Comparison of ENCODE assay signal across 1 cellular context in the genomic region with DNA sequence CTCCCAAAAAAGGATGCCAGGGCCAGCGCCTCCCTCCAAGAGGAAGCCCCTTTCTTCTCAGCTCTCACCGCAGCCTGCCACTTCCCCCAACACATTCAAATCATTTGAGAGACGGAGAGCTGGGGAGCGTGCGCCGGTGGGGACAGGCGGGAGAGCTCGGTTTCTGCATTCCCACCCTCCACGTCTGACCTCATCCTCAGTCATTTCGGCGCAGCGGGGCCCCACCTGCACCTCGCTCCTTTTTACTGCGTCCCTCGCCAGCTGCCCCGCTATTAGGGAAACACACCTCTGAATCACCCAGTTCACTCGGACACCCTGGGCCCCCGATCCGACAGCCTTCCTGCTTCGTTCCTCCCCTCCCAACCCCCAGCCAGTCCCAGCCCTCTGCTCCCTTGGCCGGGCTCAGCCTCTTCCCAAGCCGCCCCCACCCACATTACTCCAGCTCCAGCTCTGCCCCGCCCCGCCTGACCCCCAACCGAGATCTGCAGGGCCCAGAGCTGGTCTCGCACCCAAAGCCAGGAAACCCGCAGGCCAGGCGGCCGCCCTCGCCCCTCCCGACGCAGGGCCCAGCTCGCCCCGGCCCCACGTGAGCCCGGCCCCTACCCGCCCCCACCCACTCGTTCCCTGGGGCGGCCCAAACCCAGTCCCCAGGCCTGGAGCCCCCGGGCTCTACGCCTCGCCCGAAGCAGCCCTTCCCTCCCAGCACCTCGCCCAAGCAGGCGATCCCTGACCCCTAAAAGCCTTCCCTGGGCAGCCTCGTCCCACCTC.
A peak's percentile ranks its signal among the peaks of the same experiment; 100 is the strongest.
TF ChIP-seq lines count a peak whose summit lies in the region.

No MANE protein-coding gene starts in this region.

TF ChIP-seq in HepG2, 621 proteins besides CTCF, POLR2A, EP300 and RAD21 (continued from another document):
- TF ChIP-seq, protein P1, sequence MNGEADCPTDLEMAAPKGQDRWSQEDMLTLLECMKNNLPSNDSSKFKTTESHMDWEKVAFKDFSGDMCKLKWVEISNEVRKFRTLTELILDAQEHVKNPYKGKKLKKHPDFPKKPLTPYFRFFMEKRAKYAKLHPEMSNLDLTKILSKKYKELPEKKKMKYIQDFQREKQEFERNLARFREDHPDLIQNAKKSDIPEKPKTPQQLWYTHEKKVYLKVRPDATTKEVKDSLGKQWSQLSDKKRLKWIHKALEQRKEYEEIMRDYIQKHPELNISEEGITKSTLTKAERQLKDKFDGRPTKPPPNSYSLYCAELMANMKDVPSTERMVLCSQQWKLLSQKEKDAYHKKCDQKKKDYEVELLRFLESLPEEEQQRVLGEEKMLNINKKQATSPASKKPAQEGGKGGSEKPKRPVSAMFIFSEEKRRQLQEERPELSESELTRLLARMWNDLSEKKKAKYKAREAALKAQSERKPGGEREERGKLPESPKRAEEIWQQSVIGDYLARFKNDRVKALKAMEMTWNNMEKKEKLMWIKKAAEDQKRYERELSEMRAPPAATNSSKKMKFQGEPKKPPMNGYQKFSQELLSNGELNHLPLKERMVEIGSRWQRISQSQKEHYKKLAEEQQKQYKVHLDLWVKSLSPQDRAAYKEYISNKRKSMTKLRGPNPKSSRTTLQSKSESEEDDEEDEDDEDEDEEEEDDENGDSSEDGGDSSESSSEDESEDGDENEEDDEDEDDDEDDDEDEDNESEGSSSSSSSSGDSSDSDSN (CRISPR knock-in tag; IDR thresholded peaks at IDR 0.05) = 0 out of 2 replicates have a peak, but pooled peaks have one; percentile 11
- no peak for TF ChIP-seq MBNL3 (CRISPR knock-in tag; conservative IDR thresholded peaks at IDR 0.05)
- TF ChIP-seq, protein P2, sequence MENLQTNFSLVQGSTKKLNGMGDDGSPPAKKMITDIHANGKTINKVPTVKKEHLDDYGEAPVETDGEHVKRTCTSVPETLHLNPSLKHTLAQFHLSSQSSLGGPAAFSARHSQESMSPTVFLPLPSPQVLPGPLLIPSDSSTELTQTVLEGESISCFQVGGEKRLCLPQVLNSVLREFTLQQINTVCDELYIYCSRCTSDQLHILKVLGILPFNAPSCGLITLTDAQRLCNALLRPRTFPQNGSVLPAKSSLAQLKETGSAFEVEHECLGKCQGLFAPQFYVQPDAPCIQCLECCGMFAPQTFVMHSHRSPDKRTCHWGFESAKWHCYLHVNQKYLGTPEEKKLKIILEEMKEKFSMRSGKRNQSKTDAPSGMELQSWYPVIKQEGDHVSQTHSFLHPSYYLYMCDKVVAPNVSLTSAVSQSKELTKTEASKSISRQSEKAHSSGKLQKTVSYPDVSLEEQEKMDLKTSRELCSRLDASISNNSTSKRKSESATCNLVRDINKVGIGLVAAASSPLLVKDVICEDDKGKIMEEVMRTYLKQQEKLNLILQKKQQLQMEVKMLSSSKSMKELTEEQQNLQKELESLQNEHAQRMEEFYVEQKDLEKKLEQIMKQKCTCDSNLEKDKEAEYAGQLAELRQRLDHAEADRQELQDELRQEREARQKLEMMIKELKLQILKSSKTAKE (CRISPR knock-in tag; IDR thresholded peaks at IDR 0.05; ENCODE audit: borderline replicate concordance) = no peak
- peak; percentile 15; the same call in 1 of the 2 replicates for TF ChIP-seq HNF4A (CRISPR knock-in tag; IDR thresholded peaks at IDR 0.05)
- TF ChIP-seq ARNT (IDR thresholded peaks at IDR 0.05) = no peak
- TF ChIP-seq, protein P3, sequence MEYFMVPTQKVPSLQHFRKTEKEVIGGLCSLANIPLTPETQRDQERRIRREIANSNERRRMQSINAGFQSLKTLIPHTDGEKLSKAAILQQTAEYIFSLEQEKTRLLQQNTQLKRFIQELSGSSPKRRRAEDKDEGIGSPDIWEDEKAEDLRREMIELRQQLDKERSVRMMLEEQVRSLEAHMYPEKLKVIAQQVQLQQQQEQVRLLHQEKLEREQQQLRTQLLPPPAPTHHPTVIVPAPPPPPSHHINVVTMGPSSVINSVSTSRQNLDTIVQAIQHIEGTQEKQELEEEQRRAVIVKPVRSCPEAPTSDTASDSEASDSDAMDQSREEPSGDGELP (IDR thresholded peaks at IDR 0.05; ENCODE audit: borderline replicate concordance, low read depth) = no peak
- no peak for TF ChIP-seq AGO2 (optimal IDR thresholded peaks at IDR 0.05; ENCODE audit: low read depth, low read length)
- TF ChIP-seq, protein P4, sequence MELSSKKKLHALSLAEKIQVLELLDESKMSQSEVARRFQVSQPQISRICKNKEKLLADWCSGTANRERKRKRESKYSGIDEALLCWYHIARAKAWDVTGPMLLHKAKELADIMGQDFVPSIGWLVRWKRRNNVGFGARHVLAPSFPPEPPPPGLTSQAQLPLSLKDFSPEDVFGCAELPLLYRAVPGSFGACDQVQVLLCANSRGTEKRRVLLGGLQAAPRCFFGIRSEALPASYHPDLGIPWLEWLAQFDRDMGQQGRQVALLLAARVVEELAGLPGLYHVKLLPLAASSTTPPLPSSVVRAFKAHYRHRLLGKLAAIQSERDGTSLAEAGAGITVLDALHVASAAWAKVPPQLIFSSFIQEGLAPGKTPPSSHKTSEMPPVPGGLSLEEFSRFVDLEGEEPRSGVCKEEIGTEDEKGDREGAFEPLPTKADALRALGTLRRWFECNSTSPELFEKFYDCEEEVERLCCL (CRISPR knock-in tag; IDR thresholded peaks at IDR 0.05; ENCODE audit: borderline replicate concordance) = no peak
- TF ChIP-seq POLR2G (IDR thresholded peaks at IDR 0.05; ENCODE audit: low read depth, low read length) = no peak
